ENCODE assay signal across 11 cellular contexts in genomic region chr2:174901075-174901474, GRCh38.
DNase-seq lines count a peak whose midpoint lies in the region; ATAC-seq and TF ChIP-seq lines count a peak whose summit lies in the region.
"Had no signal": no experiment of that assay in that cellular context is flagged by ENCODE, and none has a peak within 500 bp of the region (broad histone marks: within the 10 kb centered on the region; RNA-seq: fewer than 3 reads in every experiment).

No MANE protein-coding gene starts in this region.

- intact Hi-C loops in left ventricle myocardium inferior (cut with micrococcal nuclease) = no loop called here
- intact Hi-C loops in Right ventricle myocardium superior (cut with DNase I) = no loop called here
- intact Hi-C loops in upper lobe of right lung (cut with DNase I) = no loop called here
- intact Hi-C loops in thyroid gland (cut with DNase I) = no loop called here

- no peaks in the 10 kb centered on the region for H3K9me3 Mint-ChIP-seq in activated T-cell treated with anti-CD3 and anti-CD28 coated beads, Interleukin-2, amount 50 U/mL, for 72 hours

- H3K9me3 ChIP-seq in left ventricle myocardium inferior (replicated peaks) (no peaks in the 10 kb centered on the region), upper lobe of right lung (no peaks in the 10 kb centered on the region), thyroid gland (no peaks in the 10 kb centered on the region)
- H3K9me3 ChIP-seq: Caco-2 had no signal

- H3K4me1 Mint-ChIP-seq in activated T-cell treated with anti-CD3 and anti-CD28 coated beads, Interleukin-2, amount 50 U/mL, for 72 hours (ENCODE audit: low read depth) = peaks cover 25% of the 10 kb centered on the region

- peak overlapping the region; percentile 54 to 73 for H3K4me3 Mint-ChIP-seq in activated T-cell treated with anti-CD3 and anti-CD28 coated beads, Interleukin-2, amount 50 U/mL, for 72 hours

- H3K27me3 ChIP-seq in left ventricle myocardium inferior (ENCODE audit: low read depth) = no peaks in the 10 kb centered on the region
- H3K27me3 ChIP-seq in upper lobe of right lung = no peaks in the 10 kb centered on the region
- H3K27me3 ChIP-seq in thyroid gland = no peaks in the 10 kb centered on the region

- no peaks in the 10 kb centered on the region for H3K36me3 Mint-ChIP-seq in activated T-cell treated with anti-CD3 and anti-CD28 coated beads, Interleukin-2, amount 50 U/mL, for 72 hours (ENCODE audit: insufficient read depth in 2 of 2)

- no peak for TF ChIP-seq POLR2A in thyroid gland (IDR thresholded peaks at IDR 0.05)

- DNase-seq in left ventricle myocardium inferior (no peak), Right ventricle myocardium superior (no peak), hepatic stellate cell (ENCODE audit: low spot score) (peak; percentile 11), upper lobe of right lung (no peak), cerebellum (ENCODE audit: low spot score) (no peak), thyroid gland (no peak)
- DNase-seq in activated T-cell treated with anti-CD3 and anti-CD28 coated beads, Interleukin-2, amount 50 U/mL, for 72 hours = peak; percentile 11 to 14
- DNase-seq: activated CD4-positive, CD25-positive, alpha-beta regulatory T cell treated with anti-CD3 and anti-CD28 coated beads, Interleukin-2, amount 50 U/mL, for 72 hours had no signal

- peak overlapping the region; percentile 6 for H3K27ac Mint-ChIP-seq in activated T-cell treated with anti-CD3 and anti-CD28 coated beads, Interleukin-2, amount 50 U/mL, for 72 hours

- H3K36me3 ChIP-seq in left ventricle myocardium inferior (no peaks in the 10 kb centered on the region), upper lobe of right lung (no peaks in the 10 kb centered on the region), thyroid gland (no peaks in the 10 kb centered on the region)

- H3K4me3 ChIP-seq in left ventricle myocardium inferior = peak overlapping the region; percentile 21
- H3K4me3 ChIP-seq in upper lobe of right lung = no peak overlapping the region
- H3K4me3 ChIP-seq in thyroid gland (replicated peaks in 1 of 3) = no peak overlapping the region

- TF ChIP-seq CTCF in left ventricle myocardium inferior (IDR thresholded peaks at IDR 0.05; ENCODE audit: borderline replicate concordance) (no peak), upper lobe of right lung (IDR thresholded peaks at IDR 0.05) (no peak), thyroid gland (IDR thresholded peaks at IDR 0.05) (no peak)

- peak overlapping the region; percentile 41 for H3K27ac ChIP-seq in left ventricle myocardium inferior (replicated peaks)
- H3K27ac ChIP-seq in upper lobe of right lung = peak overlapping the region; percentile 39
- H3K27ac ChIP-seq in thyroid gland = no peak overlapping the region
- H3K27ac ChIP-seq: epithelial cell of prostate had no signal

- H3K27me3 Mint-ChIP-seq in activated T-cell treated with anti-CD3 and anti-CD28 coated beads, Interleukin-2, amount 50 U/mL, for 72 hours (ENCODE audit: low read depth) = no peaks in the 10 kb centered on the region

- peaks cover 9% of the 10 kb centered on the region for H3K4me1 ChIP-seq in left ventricle myocardium inferior
- H3K4me1 ChIP-seq in upper lobe of right lung = no peaks in the 10 kb centered on the region
- H3K4me1 ChIP-seq in thyroid gland = no peaks in the 10 kb centered on the region
- H3K4me1 ChIP-seq: Caco-2 had no signal

- ATAC-seq in Right ventricle myocardium superior (ENCODE audit: poor library complexity) (no peak), upper lobe of right lung (no peak), GM18861 (IDR thresholded peaks at IDR 0.05; ENCODE audit: unreplicated experiment) (no peak)
- ATAC-seq in activated T-cell treated with anti-CD3 and anti-CD28 coated beads, Interleukin-2, amount 50 U/mL, for 72 hours (replicated peaks in 1 of 2) = peak; percentile 66 to 72

- 73 to 78% methylated on average over 4 of the region's 4 CpGs for WGBS in thyroid gland, 2 donors

Comparison
In these comparisons a context has a peak if more than half of its experiments do, and no peak if none do; other contexts are left out.
1. DNase-seq: peak in activated T-cell treated with anti-CD3 and anti-CD28 coated beads, Interleukin-2, amount 50 U/mL, for 72 hours (2 of 2) and hepatic stellate cell (single experiment); none in left ventricle myocardium inferior (single experiment), Right ventricle myocardium superior (single experiment), upper lobe of right lung (single experiment), cerebellum (single experiment) and thyroid gland (0 of 2).
2. H3K27ac ChIP-seq: peak in left ventricle myocardium inferior (single experiment) and upper lobe of right lung (single experiment); none in thyroid gland (0 of 3).
3. ATAC-seq: peak in activated T-cell treated with anti-CD3 and anti-CD28 coated beads, Interleukin-2, amount 50 U/mL, for 72 hours (2 of 2); none in Right ventricle myocardium superior (single experiment), upper lobe of right lung (single experiment) and GM18861 (single experiment).